Comparison of ENCODE assay signal across 13 cellular contexts in the genomic region with DNA sequence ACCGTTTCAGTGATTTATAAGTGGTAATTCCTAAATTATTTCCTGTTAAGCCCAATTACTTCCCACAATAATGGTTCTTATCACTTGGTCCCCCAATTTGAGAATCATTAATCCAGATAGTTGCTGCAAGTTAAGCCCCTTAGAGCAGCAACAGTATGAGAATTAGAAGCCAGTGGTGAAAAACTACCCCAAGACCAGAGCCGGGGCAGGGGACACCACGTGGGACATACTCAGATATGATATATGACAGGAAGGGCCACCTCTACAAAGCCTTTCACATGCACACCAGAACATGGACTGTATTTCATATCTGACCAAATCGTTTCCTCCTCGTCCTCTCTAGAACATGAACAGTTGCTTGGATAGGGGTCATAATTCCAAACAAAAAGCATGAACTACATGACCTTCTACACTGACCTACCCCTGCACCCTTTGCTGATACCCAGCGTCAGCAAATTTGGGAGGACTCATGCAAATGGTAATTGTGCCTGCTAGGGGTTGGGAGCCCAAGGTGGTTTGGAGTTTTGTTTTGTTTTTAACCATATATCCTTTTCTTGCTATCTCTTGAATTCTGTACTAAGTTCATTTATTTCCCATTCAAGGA. TPM values are rescaled to one million over a fixed set of nuclear protein-coding genes. Genes with fewer than 3 reads are reported as not detected.
A peak's percentile ranks its signal among the peaks of the same experiment; 100 is the strongest.
DNase-seq lines count a peak whose midpoint lies in the region; ATAC-seq and TF ChIP-seq lines count a peak whose summit lies in the region.
"Had no signal": no experiment of that assay in that cellular context is flagged by ENCODE, and none has a peak within 500 bp of the region (broad histone marks: within the 10 kb centered on the region; RNA-seq: fewer than 3 reads in every experiment).

No MANE protein-coding gene starts in this region.

- no peaks in the 10 kb centered on the region for H3K36me3 ChIP-seq in OCI-LY3 (replicated peaks; ENCODE audit: low read depth, low read length)
- H3K36me3 ChIP-seq in osteoblast (ENCODE audit: insufficient read depth, low read length), result peaks cover 25% of the 10 kb centered on the region

- CTCF ChIA-PET in AG04449 (lab: Yijun Ruan, JAX), result interaction anchor here (0.7 to 4.1 kb wide), 10 partner anchors 10 to 874 kb away, joined by 3 to 40 read pairs (median 11); no protein-coding TSS in a partner anchor

- H3K27ac ChIP-seq in OCI-LY3 (ENCODE audit: low read length) (peak overlapping the region; percentile 61), epithelial cell of prostate (peak overlapping the region; percentile 99), osteoblast (ENCODE audit: low read depth, low read length) (peak overlapping the region; percentile 97)
- H3K27ac ChIP-seq: C4-2B had no signal

- H3K27me3 ChIP-seq in OCI-LY3 (ENCODE audit: low read depth, low read length), result peaks cover 47% of the 10 kb centered on the region
- no peaks in the 10 kb centered on the region for H3K27me3 ChIP-seq in osteoblast (ENCODE audit: insufficient read depth, low read length)

- H3K4me1 Mint-ChIP-seq in naive thymus-derived CD8-positive, alpha-beta T cell, result peaks cover 3 to 27% (median 13%) of the 10 kb centered on the region in 4 donors

- H3K9me3 ChIP-seq in OCI-LY3 (ENCODE audit: insufficient read depth, low read length) (no peaks in the 10 kb centered on the region), osteoblast (ENCODE audit: low read depth, low read length) (no peaks in the 10 kb centered on the region)

- H4K20me1 ChIP-seq in OCI-LY3 (ENCODE audit: insufficient read depth, low read length) (no peaks in the 10 kb centered on the region), osteoblast (ENCODE audit: insufficient read depth, low read length) (no peaks in the 10 kb centered on the region)

- no peak for ATAC-seq in naive thymus-derived CD8-positive, alpha-beta T cell
- ATAC-seq in HG02759 (IDR thresholded peaks at IDR 0.05; ENCODE audit: unreplicated experiment), result no peak
- ATAC-seq: sciatic nerve had no signal

- peaks cover 23 to 53% (median 35%) of the 10 kb centered on the region in 5 donors for H3K27me3 Mint-ChIP-seq in naive thymus-derived CD8-positive, alpha-beta T cell

- TF ChIP-seq CTCF in AG04449 (IDR thresholded peaks at IDR 0.05; ENCODE audit: insufficient read depth, low read length, missing control alignments), result no peak
- TF ChIP-seq CTCF in OCI-LY3 (IDR thresholded peaks at IDR 0.05; ENCODE audit: low read depth, low read length), result no peak
- no peak for TF ChIP-seq CTCF in osteoblast (IDR thresholded peaks at IDR 0.05; ENCODE audit: extremely low read depth, low read depth, low read length)

- H3K9me3 Mint-ChIP-seq in naive thymus-derived CD8-positive, alpha-beta T cell, result no peaks in the 10 kb centered on the region
- H3K9me3 Mint-ChIP-seq: stimulated activated memory B cell treated with anti-CD40 and anti-IgM and Interleukin-4, amounts not matched to agents 10 μg/mL and 1 μg/mL and 100 μg/mL, for 72 hours had no signal

- POLR2A ChIA-PET in AG04449 (lab: Yijun Ruan, JAX), result no interaction called here
- POLR2A ChIA-PET in naive thymus-derived CD8-positive, alpha-beta T cell (lab: Charles Lee), result no interaction called here

- no peaks in the 10 kb centered on the region for H3K79me2 ChIP-seq in OCI-LY3 (ENCODE audit: low read length)
- H3K79me2 ChIP-seq in osteoblast (ENCODE audit: insufficient read depth, low read length), result peaks cover 84% of the 10 kb centered on the region

- H3K36me3 Mint-ChIP-seq in naive thymus-derived CD8-positive, alpha-beta T cell, result no peaks in the 10 kb centered on the region
- H3K36me3 Mint-ChIP-seq: stimulated activated memory B cell treated with anti-CD40 and anti-IgM and Interleukin-4, amounts not matched to agents 10 μg/mL and 1 μg/mL and 100 μg/mL, for 72 hours had no signal

- H3K4me3 Mint-ChIP-seq in naive thymus-derived CD8-positive, alpha-beta T cell, result peak overlapping the region in 1 of 10 donors; percentile 3

- H2AFZ ChIP-seq in OCI-LY3 (ENCODE audit: low read depth, low read length), result 0 out of 2 replicates have a peak overlapping the region, but pooled peaks have one; percentile 37
- H2AFZ ChIP-seq in osteoblast (ENCODE audit: low read length), result no peak overlapping the region

- peak overlapping the region; percentile 99 for H3K4me2 ChIP-seq in OCI-LY3 (ENCODE audit: low read length)
- peak overlapping the region; percentile 84 for H3K4me2 ChIP-seq in osteoblast (ENCODE audit: insufficient read depth, low read length)

- H3K4me3 ChIP-seq in AG04449 (ENCODE audit: low read depth, low read length) (peak overlapping the region; percentile 92), OCI-LY3 (ENCODE audit: low read length) (peak overlapping the region; percentile 73), osteoblast (ENCODE audit: insufficient read depth, low read length) (peak overlapping the region; percentile 97)

- H3K4me1 ChIP-seq in OCI-LY3 (ENCODE audit: low read length) (peaks cover 30% of the 10 kb centered on the region), osteoblast (ENCODE audit: insufficient read depth, low read length) (peaks cover 43% of the 10 kb centered on the region)

- no peak overlapping the region for H3K27ac Mint-ChIP-seq in naive thymus-derived CD8-positive, alpha-beta T cell
- H3K27ac Mint-ChIP-seq: stimulated activated memory B cell treated with anti-CD40 and anti-IgM and Interleukin-4, amounts not matched to agents 10 μg/mL and 1 μg/mL and 100 μg/mL, for 72 hours had no signal

- DNase-seq in AG04449 (ENCODE audit: low read depth, low spot score), result no peak
- DNase-seq in epithelial cell of prostate (ENCODE audit: low read depth, low spot score), result no peak
- DNase-seq in osteoblast (ENCODE audit: insufficient read length, low spot score, missing footprints), result peak; percentile 63
- DNase-seq in naive thymus-derived CD8-positive, alpha-beta T cell, result no peak
- DNase-seq in NK-92 treated with Interleukin-12 subunit alpha and Interleukin-12 subunit beta, amount 100 ng/mL, for 24 hours (lab: John Stamatoyannopoulos, UW), result no peak
- DNase-seq in islet precursor cell, result no peak
- DNase-seq: activated CD4-positive, alpha-beta T cell treated with anti-CD3 and anti-CD28 coated beads for 48 hours; NCI-H146 had no signal

- H3K9ac ChIP-seq in OCI-LY3 (ENCODE audit: low read length), result peak overlapping the region; percentile 56

RNA-seq across cellular contexts. Expression of gene JAG1, which starts 3.9 kb away (rescaled TPM):
- 49.2 and 60.1 TPM in 2 replicates for total RNA-seq in osteoblast
- under 1 TPM in 1 of 2 experiments, not detected in 1; 0.18 TPM for total RNA-seq in naive thymus-derived CD8-positive, alpha-beta T cell
- under 1 TPM in 2 of 3 donors, not detected in 1; 0.05 to 0.06 TPM for polyA plus RNA-seq in naive thymus-derived CD8-positive, alpha-beta T cell

Comparison
In these comparisons a context has a peak if more than half of its experiments do, and no peak if none do; other contexts are left out.
1. RNA of gene JAG1, which starts 3.9 kb away (total RNA-seq): 49.2 to 60.1 TPM in osteoblast; 0.18 TPM in naive thymus-derived CD8-positive, alpha-beta T cell; every median in the first group is over 10 times any median in the second.
2. Peak in every context shown above with its lines, with median percentiles within 50 percentile points of each other: H3K4me3 ChIP-seq and H3K27ac ChIP-seq.